Comparison of ENCODE assay signal across 10 cellular contexts in the genomic region with DNA sequence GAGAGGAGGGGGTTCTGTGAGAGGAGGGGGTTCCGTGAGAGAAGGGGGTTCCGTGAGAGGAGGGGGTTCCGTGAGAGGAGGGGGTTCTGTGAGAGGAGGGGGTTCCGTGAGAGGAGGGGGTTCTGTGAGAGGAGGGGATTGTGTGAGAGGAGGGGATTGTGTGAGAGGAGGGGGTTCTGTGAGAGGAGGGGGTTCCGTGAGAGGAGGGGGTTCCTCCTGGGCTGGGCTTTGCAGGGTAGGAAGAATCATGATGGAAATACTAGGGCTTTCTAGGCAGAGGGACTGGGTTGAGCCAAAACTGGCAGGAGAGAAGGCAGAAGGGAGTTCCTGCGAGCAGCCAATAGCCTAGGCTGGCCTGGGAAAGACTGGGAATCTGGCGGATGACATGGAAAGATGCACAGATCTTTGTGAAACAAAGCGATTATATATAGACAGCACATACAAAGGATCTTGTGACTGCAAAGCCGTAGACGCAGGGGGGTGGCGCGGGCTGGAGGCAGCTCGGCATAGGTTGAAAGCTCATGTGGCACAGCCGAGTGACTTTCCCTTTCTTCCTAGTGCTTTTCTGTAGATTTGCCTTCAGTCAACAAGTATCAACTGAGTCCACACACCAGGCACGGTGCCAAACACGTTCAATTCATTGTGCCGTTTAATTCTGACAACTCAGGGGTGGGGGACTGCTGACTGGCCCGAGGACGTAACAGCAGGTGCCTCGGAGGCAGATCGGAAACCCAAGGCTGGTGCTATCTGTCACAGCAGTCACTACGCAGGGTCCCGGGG. TPM values are rescaled to one million over a fixed set of nuclear protein-coding genes. Genes with fewer than 3 reads are reported as not detected.
DNase-seq lines count a peak whose midpoint lies in the region; ATAC-seq and TF ChIP-seq lines count a peak whose summit lies in the region.
"Had no signal": no experiment of that assay in that cellular context is flagged by ENCODE, and none has a peak within 500 bp of the region (broad histone marks: within the 10 kb centered on the region; RNA-seq: fewer than 3 reads in every experiment).

No MANE protein-coding gene starts in this region.

- CTCF ChIA-PET in HCT116 (lab: Charles Lee) = no interaction called here

- H3K27me3 ChIP-seq in HCT116 (ENCODE audit: insufficient read depth, low read length) (no peaks in the 10 kb centered on the region), fibroblast of lung (ENCODE audit: control insufficient read depth, insufficient read depth, low read length) (no peaks in the 10 kb centered on the region), SJCRH30 (no peaks in the 10 kb centered on the region)

- no peak for TF ChIP-seq POLR2A in HCT116 (IDR thresholded peaks at IDR 0.05; ENCODE audit: borderline replicate concordance, extremely low read depth, insufficient read depth, insufficient read length)

- peaks cover 98% of the 10 kb centered on the region for H3K79me2 ChIP-seq in HCT116 (ENCODE audit: insufficient read depth, low read length)
- peaks cover 51% of the 10 kb centered on the region for H3K79me2 ChIP-seq in fibroblast of lung (ENCODE audit: control insufficient read depth, insufficient read depth, low read length)

- no peaks in the 10 kb centered on the region for H3K9me2 ChIP-seq in HCT116 (ENCODE audit: insufficient read depth)

- intact Hi-C loops in HCT116 (cut with micrococcal nuclease) = no loop called here

- H3K9ac ChIP-seq in HCT116 (ENCODE audit: low read length) (no peak overlapping the region), fibroblast of lung (ENCODE audit: insufficient read depth, low read length) (no peak overlapping the region)

- peak overlapping the region; percentile 17; the same call in 1 of the 2 replicates for H3K27ac ChIP-seq in HCT116 (ENCODE audit: low read depth, low read length)
- no peak overlapping the region for H3K27ac ChIP-seq in fibroblast of lung (ENCODE audit: insufficient read depth, low read length)
- no peak overlapping the region for H3K27ac ChIP-seq in SJCRH30

- H3K9me3 ChIP-seq in HCT116 (ENCODE audit: control insufficient read depth in 1 of 2, insufficient read depth in 1 of 2, low read depth in 1 of 2, low read length in 2 of 2) (no peaks in the 10 kb centered on the region), fibroblast of lung (ENCODE audit: control insufficient read depth, insufficient read depth, low read depth, low read length) (no peaks in the 10 kb centered on the region), SJCRH30 (replicated peaks) (no peaks in the 10 kb centered on the region)

- TF ChIP-seq RAD21 in HCT116 (IDR thresholded peaks at IDR 0.05; ENCODE audit: low read depth) = no peak

- no peak overlapping the region for H3K4me2 ChIP-seq in HCT116 (ENCODE audit: low read length)
- H3K4me2 ChIP-seq in fibroblast of lung (ENCODE audit: extremely low read depth, insufficient read depth, low read length) = peak overlapping the region; percentile 25

- no peak for DNase-seq in HCT116 (ENCODE audit: low read depth, low spot score)
- DNase-seq in NCI-H748 treated with DMSO at 0.1 percent for 48 hours (lab: John Stamatoyannopoulos, UW) = peak; percentile 37
- DNase-seq in fibroblast of lung (ENCODE audit: low read depth in 2 of 2) = peak; percentile 23 to 36
- peak; percentile 67 for DNase-seq in retinal pigment epithelial cell (ENCODE audit: low read depth)
- DNase-seq in activated CD4-positive, CD25-positive, alpha-beta regulatory T cell (lab: John Stamatoyannopoulos, UW) = no peak
- no peak for DNase-seq in SJCRH30
- DNase-seq in AG20443 (ENCODE audit: low spot score) = no peak
- DNase-seq: NCI-H524; stimulated activated naive CD4-positive, alpha-beta T cell had no signal

- POLR2A ChIA-PET in HCT116 (lab: Charles Lee) = no interaction called here

- H3K4me3 ChIP-seq in HCT116 (replicated peaks in 1 of 2; ENCODE audit: low read depth in 1 of 2, low read length in 2 of 2) (no peak overlapping the region), fibroblast of lung (replicated peaks in 1 of 4; ENCODE audit: control extremely low read depth in 1 of 4, insufficient read depth in 1 of 4, low read depth in 3 of 4, low read length in 4 of 4) (no peak overlapping the region), retinal pigment epithelial cell (ENCODE audit: low read length) (no peak overlapping the region), SJCRH30 (no peak overlapping the region)

- TF ChIP-seq CTCF in HCT116 (IDR thresholded peaks at IDR 0.05 in 2 of 3, conservative IDR thresholded peaks at IDR 0.05 in 1 of 3; ENCODE audit: borderline replicate concordance in 1 of 3, insufficient read depth in 1 of 3, low read depth in 2 of 3, low read length in 2 of 3) = no peak
- TF ChIP-seq CTCF in fibroblast of lung (conservative IDR thresholded peaks at IDR 0.05 in 1 of 2, IDR thresholded peaks at IDR 0.05 in 1 of 2; ENCODE audit: low read depth in 1 of 2, low read length in 2 of 2) = no peak
- no peak for TF ChIP-seq CTCF in retinal pigment epithelial cell (conservative IDR thresholded peaks at IDR 0.05; ENCODE audit: low read depth, low read length)

- H3K36me3 ChIP-seq in HCT116 (ENCODE audit: control insufficient read depth in 1 of 2, insufficient read depth in 2 of 2, low read length in 2 of 2) (peaks cover 2 to 16% of the 10 kb centered on the region in 2 experiments; a peak in 2 of 4 replicates), fibroblast of lung (ENCODE audit: control insufficient read depth, insufficient read depth, low read length) (peaks cover 12% of the 10 kb centered on the region), SJCRH30 (no peaks in the 10 kb centered on the region)

- H4K20me1 ChIP-seq in HCT116 (ENCODE audit: insufficient read depth) (peaks cover 9% of the 10 kb centered on the region; the same call in 1 of the 2 replicates), fibroblast of lung (ENCODE audit: control insufficient read depth, extremely low read depth, insufficient read depth, low read length) (no peaks in the 10 kb centered on the region)

- H2AFZ ChIP-seq in HCT116 (ENCODE audit: low read depth, low read length, poor library complexity, severe bottlenecking) = no peak overlapping the region
- H2AFZ ChIP-seq in fibroblast of lung (ENCODE audit: low read length) = no peak overlapping the region

- RAD21 ChIA-PET in HCT116 (lab: Charles Lee; ENCODE audit: low non-redundant PET in 1 of 2, low total read pairs in 2 of 2, uncharacterized antibody in 2 of 2, unreplicated experiment in 2 of 2) = no interaction called here

- ATAC-seq in HCT116 (peak; percentile 41), GM18519 (IDR thresholded peaks at IDR 0.05; ENCODE audit: low FRiP score, unreplicated experiment) (no peak)

- BruUV-seq in HCT116 (replicated peaks; lab: Mats Ljungman, UMichigan) = no TSS peak

- H3K4me1 ChIP-seq in HCT116 (ENCODE audit: control insufficient read depth in 1 of 2, insufficient read depth in 2 of 2, low read length in 2 of 2) = peaks cover 4 to 7% of the 10 kb centered on the region in 2 experiments; a peak in 3 of 4 replicates
- peaks cover 5% of the 10 kb centered on the region for H3K4me1 ChIP-seq in fibroblast of lung (ENCODE audit: control insufficient read depth, extremely low read depth, insufficient read depth, low read length)
- H3K4me1 ChIP-seq in SJCRH30 = no peaks in the 10 kb centered on the region

TF ChIP-seq in HCT116, 20 proteins besides CTCF, POLR2A, EP300 and RAD21 (continues in another document):
- no peak for TF ChIP-seq SIN3A (IDR thresholded peaks at IDR 0.05; ENCODE audit: low read depth)
- no peak for TF ChIP-seq SP1 (IDR thresholded peaks at IDR 0.05; ENCODE audit: low read depth)
- no peak for TF ChIP-seq YY1 (IDR thresholded peaks at IDR 0.05; ENCODE audit: extremely low read depth, insufficient replicate concordance, low read depth, low read length)
- TF ChIP-seq SRF (IDR thresholded peaks at IDR 0.05; ENCODE audit: low read depth) = no peak
- TF ChIP-seq, protein P1, sequence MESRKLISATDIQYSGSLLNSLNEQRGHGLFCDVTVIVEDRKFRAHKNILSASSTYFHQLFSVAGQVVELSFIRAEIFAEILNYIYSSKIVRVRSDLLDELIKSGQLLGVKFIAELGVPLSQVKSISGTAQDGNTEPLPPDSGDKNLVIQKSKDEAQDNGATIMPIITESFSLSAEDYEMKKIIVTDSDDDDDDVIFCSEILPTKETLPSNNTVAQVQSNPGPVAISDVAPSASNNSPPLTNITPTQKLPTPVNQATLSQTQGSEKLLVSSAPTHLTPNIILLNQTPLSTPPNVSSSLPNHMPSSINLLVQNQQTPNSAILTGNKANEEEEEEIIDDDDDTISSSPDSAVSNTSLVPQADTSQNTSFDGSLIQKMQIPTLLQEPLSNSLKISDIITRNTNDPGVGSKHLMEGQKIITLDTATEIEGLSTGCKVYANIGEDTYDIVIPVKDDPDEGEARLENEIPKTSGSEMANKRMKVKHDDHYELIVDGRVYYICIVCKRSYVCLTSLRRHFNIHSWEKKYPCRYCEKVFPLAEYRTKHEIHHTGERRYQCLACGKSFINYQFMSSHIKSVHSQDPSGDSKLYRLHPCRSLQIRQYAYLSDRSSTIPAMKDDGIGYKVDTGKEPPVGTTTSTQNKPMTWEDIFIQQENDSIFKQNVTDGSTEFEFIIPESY (IDR thresholded peaks at IDR 0.05; ENCODE audit: extremely low read depth, insufficient replicate concordance, low read length) = no peak
- no peak for TF ChIP-seq EZH2phosphoT487 (IDR thresholded peaks at IDR 0.05; ENCODE audit: borderline replicate concordance)
- TF ChIP-seq EGR1 (IDR thresholded peaks at IDR 0.05; ENCODE audit: low read depth) = no peak
- TF ChIP-seq ZFX (IDR thresholded peaks at IDR 0.05) = no peak

RNA-seq across cellular contexts. Expression of gene PAM16, which starts 6.3 kb away (rescaled TPM):
- total RNA-seq in HCT116 (2021; ENCODE audit: unreplicated experiment) (102 TPM), fibroblast of lung (24.4 and 34.3 TPM in 2 replicates)
- 98.6 and 111 TPM in 2 replicates for polyA plus RNA-seq in HCT116 (2012)
- polyA plus RNA-seq in fibroblast of lung = 14.8 and 19.9 TPM in 2 replicates
- 28.6 and 37.1 TPM in 2 replicates for polyA plus RNA-seq in fibroblast of lung (2012)
- polyA minus RNA-seq in fibroblast of lung (ENCODE audit: low replicate concordance) = 9.2 and 9.5 TPM in 2 replicates
- total RNA-seq in SJCRH30 (2014; rRNA removed; shearing (Covaris generic)) = 21.8 and 28.9 TPM in 2 replicates

RNA-seq across cellular contexts. Expression of gene VASN, which starts 26.8 kb away (rescaled TPM):
- total RNA-seq in HCT116 (2021; ENCODE audit: unreplicated experiment) (6.3 TPM), fibroblast of lung (57.0 and 79.4 TPM in 2 replicates)
- polyA plus RNA-seq in HCT116 (2012) = 6.7 and 7.4 TPM in 2 replicates
- polyA plus RNA-seq in fibroblast of lung = 30.6 and 61.9 TPM in 2 replicates
- polyA plus RNA-seq in fibroblast of lung (2012) = 85.6 and 136 TPM in 2 replicates
- 42.0 and 88.8 TPM in 2 replicates for polyA minus RNA-seq in fibroblast of lung (ENCODE audit: low replicate concordance)
- 0.18 and 0.28 TPM in 2 replicates for total RNA-seq in SJCRH30 (2014; rRNA removed; shearing (Covaris generic))

RNA-seq across cellular contexts. Expression of gene GLIS2, which starts 29.0 kb away (rescaled TPM):
- total RNA-seq in HCT116 (2021; ENCODE audit: unreplicated experiment) (18.2 TPM), fibroblast of lung (2.6 and 4.0 TPM in 2 replicates)
- polyA plus RNA-seq in HCT116 (2012) = 15.5 and 15.6 TPM in 2 replicates
- polyA plus RNA-seq in fibroblast of lung = 5.6 and 6.0 TPM in 2 replicates
- 18.6 and 23.8 TPM in 2 replicates for polyA plus RNA-seq in fibroblast of lung (2012)
- polyA minus RNA-seq in fibroblast of lung (ENCODE audit: low replicate concordance) = 23.4 and 23.6 TPM in 2 replicates
- 1.6 and 1.9 TPM in 2 replicates for total RNA-seq in SJCRH30 (2014; rRNA removed; shearing (Covaris generic))

Comparison
In these comparisons a context has a peak if more than half of its experiments do, and no peak if none do; other contexts are left out.
1. DNase-seq: peak in NCI-H748 treated with DMSO at 0.1 percent for 48 hours (single experiment), fibroblast of lung (2 of 2) and retinal pigment epithelial cell (single experiment); none in HCT116 (single experiment), activated CD4-positive, CD25-positive, alpha-beta regulatory T cell (0 of 4), SJCRH30 (0 of 2) and AG20443 (single experiment).